Comparison of ENCODE assay signal across 8 cellular contexts in the genomic region with DNA sequence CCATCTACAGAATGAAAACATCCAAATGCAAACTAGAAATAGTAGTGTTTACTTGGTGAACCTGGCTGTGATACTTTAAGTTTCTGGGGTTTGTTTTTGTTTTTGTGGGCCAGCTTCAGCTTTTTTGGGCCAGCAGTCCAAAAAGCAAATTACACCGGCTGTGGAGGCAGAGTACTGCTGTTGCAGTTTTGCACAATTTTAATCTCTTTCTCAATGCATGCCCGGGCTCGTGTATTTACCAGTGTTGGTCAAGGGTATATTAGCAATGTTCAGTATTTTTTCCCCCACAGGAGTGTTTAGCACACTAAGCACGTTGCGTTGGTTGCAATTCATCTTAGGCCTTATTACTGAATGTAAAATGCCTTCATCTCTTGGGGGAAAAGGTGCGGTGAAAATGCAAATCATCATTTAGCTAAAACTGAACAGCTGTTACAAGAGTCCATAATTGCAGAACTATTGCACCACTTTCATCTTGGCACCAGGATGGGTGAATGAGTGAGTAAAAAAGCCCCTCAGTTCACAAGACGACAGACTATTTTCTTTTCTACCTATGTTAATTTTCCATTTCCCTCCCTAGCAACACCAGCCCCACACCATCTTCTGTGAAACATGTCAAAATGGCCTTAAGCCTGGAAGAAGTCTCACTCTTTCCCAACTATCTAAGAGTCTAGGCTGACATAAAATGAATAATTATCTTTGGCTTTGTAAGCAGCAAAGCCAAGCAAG. TPM values are rescaled to one million over a fixed set of nuclear protein-coding genes. Genes with fewer than 3 reads are reported as not detected.
DNase-seq lines count a peak whose midpoint lies in the region; ATAC-seq, FAIRE-seq and TF ChIP-seq lines count a peak whose summit lies in the region.

No MANE protein-coding gene starts in this region.

- POLR2A ChIA-PET in RWPE1 (lab: Yijun Ruan, JAX; ENCODE audit: low non-redundant PET), result interaction anchor here (1.9 kb wide), 1 partner anchor 41 kb away, joined by 8 read pairs; the partner anchor contains the start of gene MRPL1

- peaks cover 12% of the 10 kb centered on the region for H3K36me3 Mint-ChIP-seq in activated CD8-positive, alpha-beta memory T cell treated with anti-CD3 and anti-CD28 coated beads, Interleukin-2, amount 10 ng/mL, durations not matched to agents 7 days and 5 days
- H3K36me3 Mint-ChIP-seq in endothelial cell (ENCODE audit: low read depth, unreplicated experiment) (peaks cover 5% of the 10 kb centered on the region), neural crest cell (ENCODE audit: low read depth) (no peaks in the 10 kb centered on the region)

- H3K27ac Mint-ChIP-seq in activated CD8-positive, alpha-beta memory T cell treated with anti-CD3 and anti-CD28 coated beads, Interleukin-2, amount 10 ng/mL, durations not matched to agents 7 days and 5 days, result peak overlapping the region; percentile 97
- H3K27ac Mint-ChIP-seq in endothelial cell (ENCODE audit: unreplicated experiment) (peak overlapping the region; percentile 70), neural crest cell (ENCODE audit: unreplicated experiment) (peak overlapping the region; percentile 13)

- TF ChIP-seq CTCF in RWPE1 (conservative IDR thresholded peaks at IDR 0.05; ENCODE audit: low read depth) (no peak), endothelial cell (IDR thresholded peaks at IDR 0.05; ENCODE audit: unreplicated experiment) (no peak), neural crest cell (conservative IDR thresholded peaks at IDR 0.05) (no peak)

- H3K27me3 Mint-ChIP-seq in activated CD8-positive, alpha-beta memory T cell treated with anti-CD3 and anti-CD28 coated beads, Interleukin-2, amount 10 ng/mL, durations not matched to agents 7 days and 5 days, result no peaks in the 10 kb centered on the region
- H3K27me3 Mint-ChIP-seq in endothelial cell (ENCODE audit: unreplicated experiment) (peaks cover 5% of the 10 kb centered on the region), neural crest cell (ENCODE audit: low read depth) (no peaks in the 10 kb centered on the region)

- H3K9me3 Mint-ChIP-seq in activated CD8-positive, alpha-beta memory T cell treated with anti-CD3 and anti-CD28 coated beads, Interleukin-2, amount 10 ng/mL, durations not matched to agents 7 days and 5 days (ENCODE audit: low read depth), result no peaks in the 10 kb centered on the region
- H3K9me3 Mint-ChIP-seq in endothelial cell (ENCODE audit: unreplicated experiment) (no peaks in the 10 kb centered on the region), neural crest cell (no peaks in the 10 kb centered on the region)

- no peak for ATAC-seq in activated CD8-positive, alpha-beta memory T cell treated with anti-CD3 and anti-CD28 coated beads, Interleukin-2, amount 10 ng/mL, durations not matched to agents 7 days and 5 days
- no peak for ATAC-seq in GM21526 (IDR thresholded peaks at IDR 0.05; ENCODE audit: low FRiP score, unreplicated experiment)
- ATAC-seq in GM21515 (IDR thresholded peaks at IDR 0.05; ENCODE audit: unreplicated experiment), result no peak

- CTCF ChIA-PET in activated CD8-positive, alpha-beta memory T cell treated with anti-CD3 and anti-CD28 coated beads, Interleukin-2, amount 10 ng/mL, durations not matched to agents 7 days and 5 days (lab: Charles Lee), result interaction anchor here (1.2 to 2.5 kb wide), 9 partner anchors 9 to 41 kb away, joined by 4 to 32 read pairs (median 6); partner anchors contain the start of gene MRPL1
- CTCF ChIA-PET in RWPE1 (lab: Yijun Ruan, JAX), result interaction anchor here (1.0 to 1.4 kb wide), 2 partner anchors 41 to 355 kb away, joined by 6 read pairs; partner anchors contain the start of gene MRPL1

- DNase-seq in activated CD8-positive, alpha-beta memory T cell treated with anti-CD3 and anti-CD28 coated beads, Interleukin-2, amount 10 ng/mL, durations not matched to agents 7 days and 5 days, result no peak
- no peak for DNase-seq in activated CD8-positive, alpha-beta memory T cell treated with anti-CD3 and anti-CD28 coated beads, Interleukin-2, amount 50 U/mL, for 48 hours
- DNase-seq in RWPE1 (ENCODE audit: low spot score), result no peak
- no peak for DNase-seq in endothelial cell (ENCODE audit: low spot score)
- no peak for DNase-seq in neural crest cell (ENCODE audit: low read depth, low spot score)
- no peak for DNase-seq in urothelium cell line (ENCODE audit: low spot score)

- peak overlapping the region; percentile 98 for H3K4me3 Mint-ChIP-seq in activated CD8-positive, alpha-beta memory T cell treated with anti-CD3 and anti-CD28 coated beads, Interleukin-2, amount 10 ng/mL, durations not matched to agents 7 days and 5 days
- H3K4me3 Mint-ChIP-seq in endothelial cell (ENCODE audit: unreplicated experiment) (peak overlapping the region; percentile 94), neural crest cell (peak overlapping the region; percentile 99)

- H3K27ac ChIP-seq in RWPE1, result peak overlapping the region; percentile 95

- FAIRE-seq in urothelium cell line (lab: Jason Lieb, UNC), result no peak

- H3K4me1 Mint-ChIP-seq in activated CD8-positive, alpha-beta memory T cell treated with anti-CD3 and anti-CD28 coated beads, Interleukin-2, amount 10 ng/mL, durations not matched to agents 7 days and 5 days, result peaks cover 30% of the 10 kb centered on the region
- H3K4me1 Mint-ChIP-seq in endothelial cell (ENCODE audit: unreplicated experiment) (peaks cover 26% of the 10 kb centered on the region), neural crest cell (peaks cover 25% of the 10 kb centered on the region)

RNA-seq across cellular contexts. Expression of gene CNOT6L, which starts 1.8 kb away (rescaled TPM):
- total RNA-seq in activated CD8-positive, alpha-beta memory T cell treated with anti-CD3 and anti-CD28 coated beads, Interleukin-2, amount 10 ng/mL, durations not matched to agents 7 days and 5 days, result 100 to 1,000 TPM; 103 to 107 TPM
- total RNA-seq in endothelial cell (ENCODE audit: unreplicated experiment) (35.3 TPM), neural crest cell (30.2 and 31.3 TPM in 2 replicates)

RNA-seq across cellular contexts. Expression of gene MRPL1, which starts 41.6 kb away (rescaled TPM):
- 10 to 100 TPM; 28.5 to 43.2 TPM for total RNA-seq in activated CD8-positive, alpha-beta memory T cell treated with anti-CD3 and anti-CD28 coated beads, Interleukin-2, amount 10 ng/mL, durations not matched to agents 7 days and 5 days
- 28.2 TPM for total RNA-seq in endothelial cell (ENCODE audit: unreplicated experiment)
- total RNA-seq in neural crest cell, result 39.0 and 45.1 TPM in 2 replicates

Comparison
In these comparisons a context has a peak if more than half of its experiments do, and no peak if none do; other contexts are left out.
1. H3K27ac Mint-ChIP-seq: peak in every context shown above with its lines; median percentile 97 in activated CD8-positive, alpha-beta memory T cell treated with anti-CD3 and anti-CD28 coated beads, Interleukin-2, amount 10 ng/mL, durations not matched to agents 7 days and 5 days; 70 in endothelial cell; 13 in neural crest cell.